1 cellular context compared by ENCODE assay signal in genomic region chr6:36443498-36443844, GRCh38.
TF ChIP-seq lines count a peak whose summit lies in the region.

No MANE protein-coding gene starts in this region.

TF ChIP-seq in WTC11, 78 proteins besides CTCF, POLR2A, EP300 and RAD21 (continued from another document):
- TF ChIP-seq ARID4B (CRISPR knock-in tag; IDR thresholded peaks at IDR 0.05; ENCODE audit: borderline replicate concordance) (no peak), ZNF532 (CRISPR knock-in tag; IDR thresholded peaks at IDR 0.05; ENCODE audit: borderline replicate concordance) (no peak), ZNF423 (CRISPR knock-in tag; IDR thresholded peaks at IDR 0.05) (no peak), CDX4 (CRISPR knock-in tag; IDR thresholded peaks at IDR 0.05; ENCODE audit: borderline replicate concordance) (no peak), FOXJ3 (CRISPR knock-in tag; IDR thresholded peaks at IDR 0.05; ENCODE audit: borderline replicate concordance) (no peak)
